29 cellular contexts compared by ENCODE assay signal in the genomic region with DNA sequence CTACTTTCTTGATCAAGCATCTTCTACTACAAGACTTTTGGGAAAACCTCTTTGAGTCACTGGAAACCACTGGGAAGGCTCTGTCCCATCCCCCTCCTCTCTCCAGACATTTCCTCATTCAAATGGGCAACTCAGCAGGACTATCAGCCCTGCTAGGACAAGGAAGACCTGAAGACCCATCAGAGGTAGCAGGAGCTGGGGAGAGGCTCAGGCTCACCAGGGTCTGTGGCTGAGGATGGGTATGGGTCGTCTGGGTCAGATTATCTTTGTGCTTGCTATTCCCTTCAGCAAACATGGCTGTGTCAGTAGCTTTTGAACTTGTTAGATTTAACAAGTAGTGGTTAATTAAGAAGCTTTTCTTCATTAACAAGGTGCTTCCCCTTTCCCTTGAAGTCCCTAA.
"Had no signal": no experiment of that assay in that cellular context is flagged by ENCODE, and none has a peak within 500 bp of the region (broad histone marks: within the 10 kb centered on the region; RNA-seq: fewer than 3 reads in every experiment).

No MANE protein-coding gene starts in this region.

- H3K27me3 ChIP-seq: neural progenitor cell, ovary, right lobe of liver, sigmoid colon, stomach, suprapubic skin, testis, tibial artery, transverse colon, upper lobe of right lung, uterus had no signal

- ATAC-seq: natural killer cell; psoas muscle; right cardiac atrium; right lobe of liver; stimulated activated effector memory CD8-positive, alpha-beta T cell treated with anti-CD3 and anti-CD28 coated beads, Interleukin-12 subunit alpha, Interleukin-12 subunit beta, amount 100 ng/mL, for 72 hours; stimulated activated naive B cell treated with anti-CD40 and anti-IgM and Interleukin-4, amounts not matched to agents 10 μg/mL and 1 μg/mL and 100 μg/mL, for 72 hours; upper lobe of right lung had no signal

- H3K79me2 ChIP-seq: parathyroid adenoma had no signal

- H3K36me3 Mint-ChIP-seq: natural killer cell; neural progenitor cell; stimulated activated effector memory CD8-positive, alpha-beta T cell treated with anti-CD3 and anti-CD28 coated beads, Interleukin-12 subunit alpha, Interleukin-12 subunit beta, amount 100 ng/mL, for 72 hours; stimulated activated naive B cell treated with anti-CD40 and anti-IgM and Interleukin-4, amounts not matched to agents 10 μg/mL and 1 μg/mL and 100 μg/mL, for 72 hours; type B pancreatic cell had no signal

- H2AFZ ChIP-seq: neural progenitor cell, parathyroid adenoma had no signal

- H3K9me3 Mint-ChIP-seq: natural killer cell; nephron; neural progenitor cell; stimulated activated effector memory CD8-positive, alpha-beta T cell treated with anti-CD3 and anti-CD28 coated beads, Interleukin-12 subunit alpha, Interleukin-12 subunit beta, amount 100 ng/mL, for 72 hours; stimulated activated naive B cell treated with anti-CD40 and anti-IgM and Interleukin-4, amounts not matched to agents 10 μg/mL and 1 μg/mL and 100 μg/mL, for 72 hours; stimulated activated naive CD8-positive, alpha-beta T cell treated with anti-CD3 and anti-CD28 coated beads, Interleukin-15, Interleukin-2, amounts not matched to agents 100 ng/mL and 50 ng/mL, for 24 hours; type B pancreatic cell had no signal

- H3K27me3 Mint-ChIP-seq: stimulated activated naive B cell treated with anti-CD40 and anti-IgM and Interleukin-4, amounts not matched to agents 10 μg/mL and 1 μg/mL and 100 μg/mL, for 72 hours; stimulated activated naive CD8-positive, alpha-beta T cell treated with anti-CD3 and anti-CD28 coated beads, Interleukin-15, Interleukin-2, amounts not matched to agents 100 ng/mL and 50 ng/mL, for 24 hours; type B pancreatic cell had no signal

- H3K4me2 ChIP-seq: neural progenitor cell had no signal

- H3K4me1 Mint-ChIP-seq: natural killer cell; stimulated activated effector memory CD8-positive, alpha-beta T cell treated with anti-CD3 and anti-CD28 coated beads, Interleukin-12 subunit alpha, Interleukin-12 subunit beta, amount 100 ng/mL, for 72 hours; stimulated activated naive B cell treated with anti-CD40 and anti-IgM and Interleukin-4, amounts not matched to agents 10 μg/mL and 1 μg/mL and 100 μg/mL, for 72 hours had no signal

- H3K36me3 ChIP-seq: neural progenitor cell, ovary, right lobe of liver, sigmoid colon, stomach, suprapubic skin, tibial artery, transverse colon, upper lobe of right lung, uterus had no signal

- DNase-seq: natural killer cell; occipital lobe; ovary; posterior cingulate gyrus; psoas muscle; right cardiac atrium; right lobe of liver; sigmoid colon; small intestine; stimulated activated CD4-positive, alpha-beta T cell treated with anti-CD3 and anti-CD28 coated beads, Interleukin-15, amount 100 ng/mL, for 24 hours; stimulated activated CD4-positive, alpha-beta T cell treated with anti-CD3 and anti-CD28 coated beads, Interleukin-2, amount 100 ng/mL, for 24 hours; stimulated activated CD4-positive, alpha-beta T cell treated with anti-CD3 and anti-CD28 coated beads, Interleukin-2, amount 100 ng/mL, for 48 hours; stimulated activated CD4-positive, alpha-beta T cell treated with anti-CD3 and anti-CD28 coated beads, Interleukin-4, amount 100 ng/mL, for 24 hours; stimulated activated naive B cell treated with anti-CD40 and anti-IgM and Interleukin-4, amounts not matched to agents 10 μg/mL and 1 μg/mL and 100 μg/mL, for 72 hours; stimulated activated naive CD4-positive, alpha-beta T cell treated with Interleukin-2 at 50 U/mL for 16 hours; stomach; testis; tibial artery; transverse colon; upper lobe of right lung; uterus had no signal

- H3K4me1 ChIP-seq: parathyroid adenoma, psoas muscle, right lobe of liver, sigmoid colon, stomach, suprapubic skin, tibial artery, transverse colon, upper lobe of right lung, uterus had no signal

- H3K27ac ChIP-seq: neural progenitor cell, ovary, parathyroid adenoma, psoas muscle, right lobe of liver, sigmoid colon, stomach, suprapubic skin, testis, tibial artery, transverse colon, upper lobe of right lung, uterus had no signal

- H3K9ac ChIP-seq: neural progenitor cell, parathyroid adenoma had no signal

- H3K9me3 ChIP-seq: ovary, psoas muscle, right lobe of liver, sigmoid colon, stomach, suprapubic skin, testis, tibial artery, transverse colon, upper lobe of right lung, uterus had no signal

- H3K4me3 ChIP-seq: neural progenitor cell, ovary, psoas muscle, right lobe of liver, sigmoid colon, stomach, suprapubic skin, testis, tibial artery, transverse colon, upper lobe of right lung, uterus had no signal

- H3K27ac Mint-ChIP-seq: natural killer cell; nephron; neural progenitor cell; progenitor cell of endocrine pancreas; stimulated activated effector memory CD8-positive, alpha-beta T cell treated with anti-CD3 and anti-CD28 coated beads, Interleukin-12 subunit alpha, Interleukin-12 subunit beta, amount 100 ng/mL, for 72 hours; stimulated activated naive B cell treated with anti-CD40 and anti-IgM and Interleukin-4, amounts not matched to agents 10 μg/mL and 1 μg/mL and 100 μg/mL, for 72 hours; stimulated activated naive CD8-positive, alpha-beta T cell treated with anti-CD3 and anti-CD28 coated beads, Interleukin-15, Interleukin-2, amounts not matched to agents 100 ng/mL and 50 ng/mL, for 24 hours; type B pancreatic cell had no signal

- H3K4me3 Mint-ChIP-seq: natural killer cell; nephron; neural progenitor cell; stimulated activated effector memory CD8-positive, alpha-beta T cell treated with anti-CD3 and anti-CD28 coated beads, Interleukin-12 subunit alpha, Interleukin-12 subunit beta, amount 100 ng/mL, for 72 hours; stimulated activated naive B cell treated with anti-CD40 and anti-IgM and Interleukin-4, amounts not matched to agents 10 μg/mL and 1 μg/mL and 100 μg/mL, for 72 hours; stimulated activated naive CD8-positive, alpha-beta T cell treated with anti-CD3 and anti-CD28 coated beads, Interleukin-15, Interleukin-2, amounts not matched to agents 100 ng/mL and 50 ng/mL, for 24 hours; type B pancreatic cell had no signal
